Comparison of ENCODE assay signal across 8 cellular contexts in genomic region chr12:13000616-13000934, GRCh38. TPM values are rescaled to one million over a fixed set of nuclear protein-coding genes. Genes with fewer than 3 reads are reported as not detected.
DNase-seq lines count a peak whose midpoint lies in the region; ATAC-seq, FAIRE-seq and TF ChIP-seq lines count a peak whose summit lies in the region.

No MANE protein-coding gene starts in this region.

- WGBS in A549 (ENCODE audit: missing lambda C conversion rate): 1% methylated on average over 14 of the region's 16 CpGs

- H3K4me1 ChIP-seq in A549 (peaks cover 15% of the 10 kb centered on the region), duodenal mucosa (ENCODE audit: control insufficient read depth in 1 of 2, insufficient read depth in 2 of 2, low read length in 2 of 2) (peaks cover 43 to 45% of the 10 kb centered on the region in 2 donors), mononuclear cell (ENCODE audit: insufficient read depth, low read length) (peaks cover 34% of the 10 kb centered on the region)

- H3K9me3 ChIP-seq in A549: no peaks in the 10 kb centered on the region
- H3K9me3 ChIP-seq in duodenal mucosa (ENCODE audit: control insufficient read depth in 1 of 2, low read length in 2 of 2): no peaks in the 10 kb centered on the region
- no peaks in the 10 kb centered on the region for H3K9me3 ChIP-seq in mononuclear cell (ENCODE audit: low read depth, low read length)

- peak overlapping the region; percentile 69 to 80 for H3K9ac ChIP-seq in duodenal mucosa (ENCODE audit: low read depth in 1 of 2, low read length in 2 of 2)

- FAIRE-seq in A549 (lab: Jason Lieb, UNC): no peak

- H3K36me3 ChIP-seq in duodenal mucosa (ENCODE audit: control insufficient read depth in 1 of 2, insufficient read depth in 2 of 2, low read length in 2 of 2): peaks cover 0 to 3% of the 10 kb centered on the region in 2 donors

- H3K27ac ChIP-seq in A549: peak overlapping the region; percentile 80 to 96
- H3K27ac ChIP-seq in duodenal mucosa (ENCODE audit: low read depth, low read length): peak overlapping the region; percentile 78

- no peak for TF ChIP-seq CTCF in A549 (IDR thresholded peaks at IDR 0.05)

- POLR2A ChIA-PET in A549 (lab: Yijun Ruan, JAX): interaction anchor here (1.1 kb wide), 1 partner anchor 211 kb away, joined by 4 read pairs; no protein-coding TSS in a partner anchor

- no peak for TF ChIP-seq RAD21 in A549 (conservative IDR thresholded peaks at IDR 0.05 in 1 of 2, IDR thresholded peaks at IDR 0.05 in 1 of 2)

- peak overlapping the region; percentile 88 for H3K4me3 ChIP-seq in A549
- peak overlapping the region; percentile 67 to 74 for H3K4me3 ChIP-seq in duodenal mucosa (ENCODE audit: low read depth in 1 of 2, low read length in 2 of 2)
- peak overlapping the region; percentile 59 for H3K4me3 ChIP-seq in mononuclear cell (ENCODE audit: low read length)

- no peak for TF ChIP-seq POLR2A in A549 (IDR thresholded peaks at IDR 0.05; ENCODE audit: low read length)

- DNase-seq in A549 (ENCODE audit: low read depth in 1 of 2, low spot score in 1 of 2) (peak; percentile 45 to 58), OCI-M1 (lab: John Stamatoyannopoulos, UW) (peak; percentile 67), G401 (ENCODE audit: low spot score) (no peak), RPMI8226 (no peak)

- in situ Hi-C loops in G401 (cut with HindIII; ENCODE audit: low sequenced_read_pairs): no loop called here

- H3K4me2 ChIP-seq in A549: peak overlapping the region; percentile 82

- ATAC-seq in A549: peak; percentile 69 to 78
- ATAC-seq in GM18498 (IDR thresholded peaks at IDR 0.05; ENCODE audit: unreplicated experiment): peak; percentile 37
- peak; percentile 40 for ATAC-seq in HG03064 (IDR thresholded peaks at IDR 0.05; ENCODE audit: low read depth, unreplicated experiment)

- TF ChIP-seq EP300 in A549 (IDR thresholded peaks at IDR 0.05): no peak

- CTCF ChIA-PET in A549 (lab: Yijun Ruan, JAX): interaction anchor here (0.8 to 2.1 kb wide), 6 partner anchors 14 to 216 kb away, joined by 3 to 9 read pairs (median 3); no protein-coding TSS in a partner anchor

- no peaks in the 10 kb centered on the region for H3K27me3 ChIP-seq in duodenal mucosa (ENCODE audit: control insufficient read depth in 1 of 2, insufficient read depth in 2 of 2, low read length in 2 of 2)
- no peaks in the 10 kb centered on the region for H3K27me3 ChIP-seq in mononuclear cell (ENCODE audit: insufficient read depth, low read length)

TF ChIP-seq in A549, 52 proteins besides CTCF, POLR2A, EP300 and RAD21:
- no peak for TF ChIP-seq PBX3 (IDR thresholded peaks at IDR 0.05)
- no peak for TF ChIP-seq RARB (CRISPR knock-in tag; IDR thresholded peaks at IDR 0.05)
- peak; percentile 42; the same call in 1 of the 2 replicates for TF ChIP-seq TFCP2L1 (CRISPR knock-in tag; IDR thresholded peaks at IDR 0.05)
- TF ChIP-seq USF2 (IDR thresholded peaks at IDR 0.05): peak; percentile 20; the same call in 1 of the 2 replicates
- no peak for TF ChIP-seq KDM5A (IDR thresholded peaks at IDR 0.05)
- no peak for TF ChIP-seq ZSCAN20 (CRISPR knock-in tag; IDR thresholded peaks at IDR 0.05)

RNA-seq across cellular contexts. Expression of gene HEBP1, which starts 0.5 kb away (rescaled TPM):
- polyA plus RNA-seq in A549 (2011; rRNA removed) (24.8 and 40.3 TPM in 2 replicates), A549 (2017; fragmentation: RNase III; extraction: RNeasy Plus Mini Kit Qiagen cat#74134 plus additional on column Dnase treatment) (47.5 to 49.3 TPM (median 48.9 TPM) in 3 replicates)
- 31.0 and 31.8 TPM in 2 replicates for polyA plus RNA-seq in A549 (2012; cell fraction: cytosol; rRNA removed)
- 18.5 and 22.6 TPM in 2 replicates for polyA plus RNA-seq in A549 (2012; cell fraction: nucleus; rRNA removed)
- polyA minus RNA-seq in A549 (2011; rRNA and poly(A)+ RNA removed): 32.5 and 34.3 TPM in 2 replicates
- 4.3 TPM for total RNA-seq in mononuclear cell
- 44.1 and 44.6 TPM in 2 replicates for total RNA-seq in G401 (2014; rRNA removed; shearing (Covaris generic))

RNA-seq across cellular contexts. Expression of gene FAM234B, which starts 43.6 kb away (rescaled TPM):
- 7.4 and 7.5 TPM in 2 replicates for polyA plus RNA-seq in A549 (2011; rRNA removed)
- polyA plus RNA-seq in A549 (2012; cell fraction: cytosol; rRNA removed): 2.2 and 2.4 TPM in 2 replicates
- polyA plus RNA-seq in A549 (2012; cell fraction: nucleus; rRNA removed): 2.8 and 3.5 TPM in 2 replicates
- 2.5 to 2.8 TPM (median 2.6 TPM) in 3 replicates for polyA plus RNA-seq in A549 (2017; fragmentation: RNase III; extraction: RNeasy Plus Mini Kit Qiagen cat#74134 plus additional on column Dnase treatment)
- polyA minus RNA-seq in A549 (2011; rRNA and poly(A)+ RNA removed): 17.4 and 18.1 TPM in 2 replicates
- total RNA-seq in mononuclear cell: 3.9 TPM
- total RNA-seq in G401 (2014; rRNA removed; shearing (Covaris generic)): 44.1 and 59.4 TPM in 2 replicates

RNA-seq across cellular contexts. Expression of gene GPRC5D, which starts 48.6 kb away (rescaled TPM):
- polyA plus RNA-seq in A549 (2011; rRNA removed) (not detected in 2 replicates), A549 (2017; fragmentation: RNase III; extraction: RNeasy Plus Mini Kit Qiagen cat#74134 plus additional on column Dnase treatment) (not detected in 3 replicates)
- polyA plus RNA-seq in A549 (2012; cell fraction: cytosol; rRNA removed): 0.04 TPM in 1 of 2 replicates, not detected in the other
- 0.23 TPM in 2 replicates for polyA plus RNA-seq in A549 (2012; cell fraction: nucleus; rRNA removed)
- polyA minus RNA-seq in A549 (2011; rRNA and poly(A)+ RNA removed): not detected in 2 replicates
- total RNA-seq in mononuclear cell: 0.31 TPM
- not detected in 2 replicates for total RNA-seq in G401 (2014; rRNA removed; shearing (Covaris generic))

Comparison
In these comparisons a context has a peak if more than half of its experiments do, and no peak if none do; other contexts are left out.
1. DNase-seq: peak in A549 (2 of 2) and OCI-M1 (single experiment); none in G401 (single experiment) and RPMI8226 (single experiment).
2. Peak in every context shown above with its lines, with median percentiles within 50 percentile points of each other: ATAC-seq and H3K4me3 ChIP-seq.